ENCODE assay signal across 29 cellular contexts in genomic region chr5:114988096-114988495, GRCh38.
"Had no signal": no experiment of that assay in that cellular context is flagged by ENCODE, and none has a peak within 500 bp of the region (broad histone marks: within the 10 kb centered on the region; RNA-seq: fewer than 3 reads in every experiment).

No MANE protein-coding gene starts in this region.

- FAIRE-seq: astrocyte, bronchial epithelial cell had no signal

- DNase-seq: activated B cell treated with CpG ODN at 0.5 μM for 24 hours; activated CD4-positive, alpha-beta memory T cell treated with anti-CD3 and anti-CD28 coated beads for 36 hours; activated CD4-positive, alpha-beta T cell treated with anti-CD3 and anti-CD28 coated beads for 48 hours; activated CD4-positive, alpha-beta T cell treated with anti-CD3 and anti-CD28 coated beads, Interleukin-2, amount 50 U/mL, for 1 hour; activated CD8-positive, alpha-beta memory T cell treated with anti-CD3 and anti-CD28 coated beads, Interleukin-2, amount 10 ng/mL, durations not matched to agents 7 days and 5 days; activated CD8-positive, alpha-beta memory T cell treated with anti-CD3 and anti-CD28 coated beads, Interleukin-2, amount 50 U/mL, for 4 hours; activated CD8-positive, alpha-beta T cell treated with anti-CD3 and anti-CD28 coated beads, Interleukin-2, amount 10 ng/mL, durations not matched to agents 7 days and 5 days; activated gamma-delta T cell; activated naive CD4-positive, alpha-beta T cell; activated naive CD4-positive, alpha-beta T cell treated with anti-CD3 and anti-CD28 coated beads, Interleukin-2, amount 10 ng/mL, durations not matched to agents 7 days and 5 days; activated naive CD8-positive, alpha-beta T cell treated with anti-CD3 and anti-CD28 coated beads, Interleukin-2, amount 10 ng/mL, durations not matched to agents 7 days and 5 days; activated T-cell treated with anti-CD3 and anti-CD28 coated beads, Interleukin-2, amount 50 U/mL, for 1 hour; activated T-cell treated with anti-CD3 and anti-CD28 coated beads, Interleukin-2, amount 50 U/mL, for 72 hours; brain microvascular endothelial cell; dorsolateral prefrontal cortex; effector memory CD4-positive, alpha-beta T cell; endodermal cell; foreskin fibroblast; glutamatergic neuron; T-helper 1 cell; T-helper 17 cell; T1000; WERI-Rb-1 had no signal

- H3K36me3 ChIP-seq: brain microvascular endothelial cell, WERI-Rb-1 had no signal

- H3K27me3 ChIP-seq: brain microvascular endothelial cell had no signal

- H3K27ac ChIP-seq: brain microvascular endothelial cell, coronary artery, dorsolateral prefrontal cortex, WERI-Rb-1 had no signal

- H3K4me3 ChIP-seq: coronary artery, dorsolateral prefrontal cortex had no signal

- ATAC-seq: activated CD4-positive, CD25-positive, alpha-beta regulatory T cell treated with anti-CD3 and anti-CD28 coated beads, Interleukin-2, amount 50 U/mL, for 24 hours; activated CD8-positive, alpha-beta memory T cell treated with anti-CD3 and anti-CD28 coated beads, Interleukin-2, amount 10 ng/mL, durations not matched to agents 7 days and 5 days; activated CD8-positive, alpha-beta T cell treated with anti-CD3 and anti-CD28 coated beads, Interleukin-2, amount 10 ng/mL, durations not matched to agents 7 days and 5 days; activated naive CD4-positive, alpha-beta T cell treated with anti-CD3 and anti-CD28 coated beads, Interleukin-2, amount 50 U/mL, for 72 hours; activated T-cell treated with anti-CD3 and anti-CD28 coated beads, Interleukin-2, amount 50 U/mL, for 72 hours; esophagus mucosa; T-helper 17 cell had no signal
